Comparison of ENCODE assay signal across 16 cellular contexts in the genomic region with DNA sequence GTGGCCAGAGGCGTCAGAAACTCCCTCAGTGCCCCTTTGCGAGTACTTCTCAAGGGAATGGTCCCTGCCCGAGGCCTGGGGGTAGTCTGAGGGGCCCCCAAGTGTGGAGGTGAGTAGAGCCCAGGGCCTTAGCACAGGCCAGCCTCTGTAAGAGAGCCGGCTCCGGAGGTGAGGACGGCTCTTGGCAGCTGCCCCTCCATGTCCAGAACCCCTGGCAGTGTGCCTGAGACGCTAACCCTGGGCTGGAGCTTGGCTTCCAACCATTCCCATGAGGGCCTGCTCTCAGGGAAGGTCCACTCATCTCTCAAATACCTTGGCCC.
DNase-seq lines count a peak whose midpoint lies in the region; ATAC-seq, FAIRE-seq and TF ChIP-seq lines count a peak whose summit lies in the region.
"Had no signal": no experiment of that assay in that cellular context is flagged by ENCODE, and none has a peak within 500 bp of the region (broad histone marks: within the 10 kb centered on the region; RNA-seq: fewer than 3 reads in every experiment).

No MANE protein-coding gene starts in this region.

- peak overlapping the region; percentile 24 for H3K9ac ChIP-seq in neuronal stem cell (ENCODE audit: low read depth, low read length, poor library complexity)

- no peak overlapping the region for H3K14ac ChIP-seq in neuronal stem cell (ENCODE audit: low read length)

- H3K36me3 ChIP-seq in left ventricle myocardium inferior (no peaks in the 10 kb centered on the region), neuronal stem cell (replicated peaks in 1 of 2; ENCODE audit: control insufficient read depth in 2 of 2, insufficient read depth in 2 of 2, low read length in 2 of 2) (peaks cover 0 to 3% of the 10 kb centered on the region in 2 donors)
- H3K36me3 ChIP-seq: BE2C had no signal

- no peak overlapping the region for H4K91ac ChIP-seq in neuronal stem cell (ENCODE audit: low read depth, low read length, poor library complexity)

- no peak overlapping the region for H2AFZ ChIP-seq in neuronal stem cell (ENCODE audit: low read length)

- TF ChIP-seq CTCF in left ventricle myocardium inferior (IDR thresholded peaks at IDR 0.05; ENCODE audit: borderline replicate concordance), result no peak

- peak overlapping the region; percentile 57 for H2AK5ac ChIP-seq in neuronal stem cell (ENCODE audit: low read depth, low read length)

- no peaks in the 10 kb centered on the region for H3K79me1 ChIP-seq in neuronal stem cell (ENCODE audit: low read depth, low read length)

- H2BK15ac ChIP-seq in neuronal stem cell (ENCODE audit: low read length), result peak overlapping the region; percentile 10

- H2BK5ac ChIP-seq in neuronal stem cell (ENCODE audit: low read length), result no peak overlapping the region

- no peak overlapping the region for H2BK120ac ChIP-seq in neuronal stem cell (ENCODE audit: low read depth, low read length)

- no peak for DNase-seq in Right ventricle myocardium inferior (ENCODE audit: missing footprints)
- no peak for DNase-seq in cardiac septum (ENCODE audit: low spot score)
- DNase-seq in left ventricle myocardium inferior, result peak; percentile 61
- no peak for DNase-seq in neuronal stem cell (ENCODE audit: low spot score)
- DNase-seq in DMS79 (lab: John Stamatoyannopoulos, UW), result no peak
- no peak for DNase-seq in RCC 7860 (ENCODE audit: low spot score)
- no peak for DNase-seq in ACHN
- DNase-seq: BE2C; CD4-positive, alpha-beta memory T cell; DMS79 treated with DMSO at 0.1 percent for 48 hours; EL; GOT3 had no signal

- H3K4me2 ChIP-seq in neuronal stem cell (ENCODE audit: insufficient read depth, low read length, poor library complexity, severe bottlenecking), result no peak overlapping the region

- no CpG with 5 or more reads among the region's 7 CpGs for WGBS in neuronal stem cell (ENCODE audit: extremely low coverage in 2 of 2, insufficient read length in 2 of 2, insufficient replicate concordance in 1 of 2), 2 donors

- no peak overlapping the region for H4K8ac ChIP-seq in neuronal stem cell (ENCODE audit: low read depth, low read length)

- H3K27me3 ChIP-seq in left ventricle myocardium inferior (ENCODE audit: low read depth) (peaks cover 37% of the 10 kb centered on the region), neuronal stem cell (ENCODE audit: control insufficient read depth in 3 of 3, insufficient read depth in 3 of 3, low read depth in 1 of 3, low read length in 3 of 3) (no peaks in the 10 kb centered on the region)

- no peak overlapping the region for H3K23ac ChIP-seq in neuronal stem cell (ENCODE audit: low read depth, low read length, poor library complexity)

- intact Hi-C loops in Right ventricle myocardium inferior (cut with DNase I) (no loop called here), cardiac septum (cut with DNase I) (no loop called here), left ventricle myocardium inferior (cut with micrococcal nuclease) (no loop called here)

- FAIRE-seq in RCC 7860 (lab: Jason Lieb, UNC), result no peak
- FAIRE-seq: A204.1, G401.6, GM12891 had no signal

- no peak overlapping the region for H3K18ac ChIP-seq in neuronal stem cell (ENCODE audit: low read length)

- H3K27ac ChIP-seq in left ventricle myocardium inferior (replicated peaks) (no peak overlapping the region), neuronal stem cell (replicated peaks; ENCODE audit: low read length) (no peak overlapping the region)
- H3K27ac ChIP-seq: C4-2B had no signal

- in situ Hi-C loops in ACHN (cut with HindIII; ENCODE audit: low pct_ligation_motif_present, low pct_unique_long_range_greater_than_20kb, low sequenced_read_pairs), result no loop called here

- H3K4me1 ChIP-seq in left ventricle myocardium inferior (peaks cover 7% of the 10 kb centered on the region), neuronal stem cell (ENCODE audit: control insufficient read depth in 2 of 2, insufficient read depth in 1 of 2, low read depth in 1 of 2, low read length in 2 of 2) (peaks cover 5 to 6% of the 10 kb centered on the region in 2 donors)
- H3K4me1 ChIP-seq: BE2C had no signal

- peak; percentile 61 for ATAC-seq in Right ventricle myocardium inferior

- H2BK12ac ChIP-seq in neuronal stem cell (ENCODE audit: low read length), result no peak overlapping the region

- no peak overlapping the region for H3K4me3 ChIP-seq in left ventricle myocardium inferior
- no peak overlapping the region for H3K4me3 ChIP-seq in neuronal stem cell (ENCODE audit: low read length in 2 of 2)

- H3K4ac ChIP-seq in neuronal stem cell (ENCODE audit: low read length), result no peak overlapping the region

- H3K9me3 ChIP-seq in left ventricle myocardium inferior (replicated peaks), result peaks cover 8% of the 10 kb centered on the region
- peaks cover 0 to 3% of the 10 kb centered on the region in 2 donors for H3K9me3 ChIP-seq in neuronal stem cell (replicated peaks in 1 of 2; ENCODE audit: control insufficient read depth in 2 of 2, insufficient read depth in 1 of 2, low read depth in 1 of 2, low read length in 2 of 2)
- H3K9me3 ChIP-seq: BE2C had no signal
